ENCODE assay signal across 19 cellular contexts in genomic region chr17:44747566-44747965, GRCh38. TPM values are rescaled to one million over a fixed set of nuclear protein-coding genes. Genes with fewer than 3 reads are reported as not detected.
A peak's percentile ranks its signal among the peaks of the same experiment; 100 is the strongest.
DNase-seq lines count a peak whose midpoint lies in the region; ATAC-seq and TF ChIP-seq lines count a peak whose summit lies in the region.
"Had no signal": no experiment of that assay in that cellular context is flagged by ENCODE, and none has a peak within 500 bp of the region (broad histone marks: within the 10 kb centered on the region; RNA-seq: fewer than 3 reads in every experiment).

No MANE protein-coding gene starts in this region.

- intact Hi-C loops in HCT116 (cut with micrococcal nuclease): no loop called here

- no peaks in the 10 kb centered on the region for H4K20me1 ChIP-seq in HCT116 (ENCODE audit: insufficient read depth)

- no peak overlapping the region for H3K9ac ChIP-seq in HCT116 (ENCODE audit: low read length)

- no peaks in the 10 kb centered on the region for H3K4me1 ChIP-seq in HCT116 (ENCODE audit: control insufficient read depth in 1 of 2, insufficient read depth in 2 of 2, low read length in 2 of 2)

- H3K4me3 Mint-ChIP-seq in mesothelial cell of epicardium: no peak overlapping the region
- H3K4me3 Mint-ChIP-seq: B cell; CD4-positive, CD25-positive, alpha-beta regulatory T cell had no signal

- no peak overlapping the region for H2AFZ ChIP-seq in HCT116 (ENCODE audit: low read depth, low read length, poor library complexity, severe bottlenecking)

- no peaks in the 10 kb centered on the region for H3K79me2 ChIP-seq in HCT116 (ENCODE audit: insufficient read depth, low read length)

- POLR2A ChIA-PET in HCT116 (lab: Charles Lee): no interaction called here
- POLR2A ChIA-PET in RWPE1 (lab: Yijun Ruan, JAX; ENCODE audit: low non-redundant PET): interaction anchor here (0.5 to 0.6 kb wide), 2 partner anchors 58 to 1354 kb away, joined by 3 to 19 read pairs; no protein-coding TSS in a partner anchor

- no peaks in the 10 kb centered on the region for H3K9me3 Mint-ChIP-seq in mesothelial cell of epicardium
- H3K9me3 Mint-ChIP-seq: CD4-positive, CD25-positive, alpha-beta regulatory T cell had no signal

- no peak overlapping the region for H3K4me2 ChIP-seq in HCT116 (ENCODE audit: low read length)

- H3K9me3 ChIP-seq in HCT116 (ENCODE audit: control insufficient read depth in 1 of 2, insufficient read depth in 1 of 2, low read depth in 1 of 2, low read length in 2 of 2): no peaks in the 10 kb centered on the region

- no peak overlapping the region for H3K4me3 ChIP-seq in HCT116 (replicated peaks in 1 of 2; ENCODE audit: low read depth in 1 of 2, low read length in 2 of 2)

- no TSS peak for BruUV-seq in HCT116 (replicated peaks; lab: Mats Ljungman, UMichigan)

- peak overlapping the region; percentile 53 for H3K27ac Mint-ChIP-seq in mesothelial cell of epicardium
- H3K27ac Mint-ChIP-seq: B cell; CD4-positive, CD25-positive, alpha-beta regulatory T cell had no signal

- H3K36me3 ChIP-seq in HCT116 (ENCODE audit: control insufficient read depth in 1 of 2, insufficient read depth in 2 of 2, low read length in 2 of 2): peaks cover 0 to 4% of the 10 kb centered on the region in 2 experiments; a peak in 3 of 4 replicates

- no peak for TF ChIP-seq RAD21 in HCT116 (IDR thresholded peaks at IDR 0.05; ENCODE audit: low read depth)

- TF ChIP-seq POLR2A in HCT116 (IDR thresholded peaks at IDR 0.05; ENCODE audit: borderline replicate concordance, extremely low read depth, insufficient read depth, insufficient read length): no peak

- H3K27me3 Mint-ChIP-seq in mesothelial cell of epicardium (ENCODE audit: low read depth): no peaks in the 10 kb centered on the region
- H3K27me3 Mint-ChIP-seq: B cell; CD4-positive, CD25-positive, alpha-beta regulatory T cell had no signal

- RAD21 ChIA-PET in HCT116 (lab: Charles Lee; ENCODE audit: low non-redundant PET in 1 of 2, low total read pairs in 2 of 2, uncharacterized antibody in 2 of 2, unreplicated experiment in 2 of 2): no interaction called here

- H3K27me3 ChIP-seq in HCT116 (ENCODE audit: insufficient read depth, low read length): no peaks in the 10 kb centered on the region

- no peaks in the 10 kb centered on the region for H3K9me2 ChIP-seq in HCT116 (ENCODE audit: insufficient read depth)

- no peak for TF ChIP-seq CTCF in HCT116 (IDR thresholded peaks at IDR 0.05 in 2 of 3, conservative IDR thresholded peaks at IDR 0.05 in 1 of 3; ENCODE audit: borderline replicate concordance in 1 of 3, insufficient read depth in 1 of 3, low read depth in 2 of 3, low read length in 2 of 3)
- TF ChIP-seq CTCF in RWPE1 (conservative IDR thresholded peaks at IDR 0.05; ENCODE audit: low read depth): no peak
- TF ChIP-seq CTCF in mesothelial cell of epicardium (IDR thresholded peaks at IDR 0.05; ENCODE audit: unreplicated experiment): no peak

- H3K27ac ChIP-seq in HCT116 (ENCODE audit: low read depth, low read length): no peak overlapping the region
- H3K27ac ChIP-seq in RWPE1: peak overlapping the region; percentile 15; the same call in 1 of the 2 replicates

- DNase-seq in HCT116 (ENCODE audit: low read depth, low spot score): no peak
- no peak for DNase-seq in RWPE1 (ENCODE audit: low spot score)
- DNase-seq in astrocyte of the hippocampus (ENCODE audit: low read depth, low spot score): peak; percentile 67
- DNase-seq in mesothelial cell of epicardium (ENCODE audit: low spot score in 2 of 2, unreplicated experiment in 2 of 2): no peak
- DNase-seq in NCI-H774 (lab: John Stamatoyannopoulos, UW): no peak
- DNase-seq: CD4-positive, CD25-positive, alpha-beta regulatory T cell; KG1; MV-4-11; NCI-H1105 treated with DMSO at 0.1 percent for 48 hours; NCI-H1694; NCI-H2081; NCI-H2171; NCI-H345; NCI-H524; NCI-H82; Right ventricle myocardium superior had no signal

- ATAC-seq in HCT116 (0 out of 2 replicates have a peak, but pooled peaks have one; percentile 31), HG03175 (IDR thresholded peaks at IDR 0.05; ENCODE audit: unreplicated experiment) (no peak), HG02588 (IDR thresholded peaks at IDR 0.05; ENCODE audit: unreplicated experiment) (no peak)

- CTCF ChIA-PET in HCT116 (lab: Charles Lee) (no interaction called here), RWPE1 (lab: Yijun Ruan, JAX) (interaction anchor here (0.7 to 0.9 kb wide), 2 partner anchors 10 to 12 kb away, joined by 4 to 5 read pairs; no protein-coding TSS in a partner anchor)

- peaks cover 6% of the 10 kb centered on the region for H3K4me1 Mint-ChIP-seq in mesothelial cell of epicardium
- H3K4me1 Mint-ChIP-seq: B cell had no signal

- H3K36me3 Mint-ChIP-seq in mesothelial cell of epicardium: peaks cover 6% of the 10 kb centered on the region

TF ChIP-seq in HCT116, 20 proteins besides CTCF, POLR2A, EP300 and RAD21:
- TF ChIP-seq SRF (IDR thresholded peaks at IDR 0.05; ENCODE audit: low read depth): no peak
- no peak for TF ChIP-seq FOSL1 (IDR thresholded peaks at IDR 0.05; ENCODE audit: low read depth)
- no peak for TF ChIP-seq TCF7L2 (IDR thresholded peaks at IDR 0.05; ENCODE audit: borderline replicate concordance, extremely low read depth, insufficient read depth, insufficient read length)
- no peak for TF ChIP-seq SIN3A (IDR thresholded peaks at IDR 0.05; ENCODE audit: low read depth)
- TF ChIP-seq EGR1 (IDR thresholded peaks at IDR 0.05; ENCODE audit: low read depth): no peak
- TF ChIP-seq YY1 (IDR thresholded peaks at IDR 0.05; ENCODE audit: extremely low read depth, insufficient replicate concordance, low read depth, low read length): no peak
- TF ChIP-seq ZBTB33 (IDR thresholded peaks at IDR 0.05; ENCODE audit: extremely low read depth, insufficient replicate concordance, low read length): no peak

RNA-seq across cellular contexts. Expression of gene ADAM11, which starts 11.2 kb away (rescaled TPM):
- total RNA-seq in HCT116 (2021; ENCODE audit: unreplicated experiment): 7.7 TPM
- 3.5 and 4.0 TPM in 2 replicates for polyA plus RNA-seq in HCT116 (2012)
- 8.5 to 10.1 TPM (median 9.2 TPM) in 3 replicates for total RNA-seq in mesothelial cell of epicardium

RNA-seq across cellular contexts. Expression of gene DBF4B, which starts 39.1 kb away (rescaled TPM):
- 26.1 TPM for total RNA-seq in HCT116 (2021; ENCODE audit: unreplicated experiment)
- 11.4 and 16.2 TPM in 2 replicates for polyA plus RNA-seq in HCT116 (2012)
- total RNA-seq in mesothelial cell of epicardium: 16.9 to 17.9 TPM (median 17.6 TPM) in 3 replicates

RNA-seq across cellular contexts. Expression of gene CCDC43, which starts 58.0 kb away (rescaled TPM):
- total RNA-seq in HCT116 (2021; ENCODE audit: unreplicated experiment) (33.0 TPM), mesothelial cell of epicardium (20.6 to 25.7 TPM (median 24.9 TPM) in 3 replicates)
- polyA plus RNA-seq in HCT116 (2012): 12.7 and 15.2 TPM in 2 replicates
